ENCODE assay signal across 1 cellular context in the genomic region with DNA sequence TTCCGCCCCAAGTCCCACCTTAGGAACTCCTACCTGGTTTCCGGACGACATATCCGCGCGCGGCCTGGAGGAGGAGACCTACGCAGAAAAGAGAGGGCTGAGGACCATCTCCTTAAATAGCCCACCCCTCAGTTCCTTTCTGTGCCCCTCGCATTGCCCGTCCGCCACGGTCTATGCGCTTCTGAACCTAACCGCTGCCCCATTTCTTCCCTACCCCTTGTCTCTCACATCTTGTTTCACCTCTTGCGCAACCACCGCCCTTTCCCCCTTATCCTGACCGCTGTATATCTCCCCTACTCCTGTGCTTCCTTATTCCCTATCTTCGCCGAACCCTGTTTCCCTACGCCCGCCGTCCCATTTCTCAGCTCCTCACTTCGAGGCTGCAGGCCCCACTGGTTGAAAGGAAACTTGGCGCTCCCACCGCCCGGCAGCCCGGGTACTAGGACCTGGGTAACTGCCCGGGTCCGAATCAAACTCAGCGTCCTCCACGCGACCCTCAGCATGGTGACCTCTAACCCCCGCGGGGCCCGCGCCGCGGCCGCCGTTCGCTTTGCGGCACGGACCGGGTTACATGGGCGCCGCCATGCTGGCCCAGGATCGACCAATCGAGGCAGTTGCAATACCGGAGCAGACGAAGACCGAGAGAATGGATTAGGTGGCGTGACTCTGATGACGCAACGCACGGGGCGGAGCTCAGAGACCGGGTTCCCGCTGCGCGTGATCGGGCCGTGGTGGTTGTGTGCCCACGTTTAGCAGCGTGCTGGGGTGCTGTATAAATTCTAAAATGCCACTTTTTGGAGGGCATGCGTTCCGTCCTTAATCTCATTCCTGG.
TF ChIP-seq lines count a peak whose summit lies in the region.

Gene MRPS15, minus strand, starts transcription at position 612 of the 832 bp plus-strand sequence. Its CDS starts 109 bp downstream, at position 503.

TF ChIP-seq in HepG2, 621 proteins besides CTCF, POLR2A, EP300 and RAD21 (continued from another document and continues in another):
- TF ChIP-seq ZSCAN29 (CRISPR knock-in tag; conservative IDR thresholded peaks at IDR 0.05) (no peak), ZBTB7A (CRISPR knock-in tag; IDR thresholded peaks at IDR 0.05) (peak; percentile 82; the same call in 1 of the 2 replicates), ATRX (CRISPR knock-in tag; IDR thresholded peaks at IDR 0.05; ENCODE audit: borderline replicate concordance) (no peak; the same call in 1 of the 2 replicates), GATAD1 (CRISPR knock-in tag; IDR thresholded peaks at IDR 0.05) (peak; percentile 97), MYPOP (CRISPR knock-in tag; IDR thresholded peaks at IDR 0.05) (no peak), SP1 (IDR thresholded peaks at IDR 0.05) (no peak), SP1 (CRISPR knock-in tag; IDR thresholded peaks at IDR 0.05) (peak; percentile 92), RBFOX2 (IDR thresholded peaks at IDR 0.05; ENCODE audit: low read depth, low read length) (peak; percentile 89), MTF2 (CRISPR knock-in tag; IDR thresholded peaks at IDR 0.05; ENCODE audit: borderline replicate concordance) (no peak), HNRNPL (IDR thresholded peaks at IDR 0.05; ENCODE audit: low read depth, low read length) (peak; percentile 74), LCORL (IDR thresholded peaks at IDR 0.05) (no peak), LCORL (CRISPR knock-in tag; IDR thresholded peaks at IDR 0.05) (peak; percentile 84), SRSF9 (IDR thresholded peaks at IDR 0.05; ENCODE audit: borderline replicate concordance, insufficient read depth, low read depth, low read length, poor library complexity, severe bottlenecking) (no peak), MBD4 (IDR thresholded peaks at IDR 0.05; ENCODE audit: borderline replicate concordance, low read length) (no peak), PTBP1 (IDR thresholded peaks at IDR 0.05; ENCODE audit: low read depth, low read length, poor library complexity, severe bottlenecking) (peak; percentile 52), ZNF282 (IDR thresholded peaks at IDR 0.05; ENCODE audit: partially characterized antibody) (no peak), SNRNP70 (IDR thresholded peaks at IDR 0.05; ENCODE audit: low read depth, low read length) (no peak), ZBED4 (CRISPR knock-in tag; IDR thresholded peaks at IDR 0.05; ENCODE audit: borderline replicate concordance) (peak; percentile 91), ZNF572 (CRISPR knock-in tag; IDR thresholded peaks at IDR 0.05) (no peak), ZUFSP (CRISPR knock-in tag; IDR thresholded peaks at IDR 0.05; ENCODE audit: borderline replicate concordance) (no peak), SMARCC2 (IDR thresholded peaks at IDR 0.05) (no peak), HOXA9 (CRISPR knock-in tag; IDR thresholded peaks at IDR 0.05; ENCODE audit: borderline replicate concordance) (peak; percentile 89; the same call in 1 of the 2 replicates), ZBTB3 (CRISPR knock-in tag; IDR thresholded peaks at IDR 0.05; ENCODE audit: borderline replicate concordance, low read depth) (no peak), ZNF121 (CRISPR knock-in tag; IDR thresholded peaks at IDR 0.05) (0 out of 2 replicates have a peak, but pooled peaks have one; percentile 11), ZNF329 (CRISPR knock-in tag; IDR thresholded peaks at IDR 0.05; ENCODE audit: low read depth) (no peak; the same call in 1 of the 2 replicates), SNAPC2 (CRISPR knock-in tag; IDR thresholded peaks at IDR 0.05) (0 out of 2 replicates have a peak, but pooled peaks have one; percentile 51), ZFP90 (CRISPR knock-in tag; IDR thresholded peaks at IDR 0.05; ENCODE audit: borderline replicate concordance) (no peak; the same call in 1 of the 2 replicates), ZFY (CRISPR knock-in tag; IDR thresholded peaks at IDR 0.05) (peak; percentile 97), ATM (IDR thresholded peaks at IDR 0.05; ENCODE audit: borderline replicate concordance) (no peak)
- TF ChIP-seq, protein P1, sequence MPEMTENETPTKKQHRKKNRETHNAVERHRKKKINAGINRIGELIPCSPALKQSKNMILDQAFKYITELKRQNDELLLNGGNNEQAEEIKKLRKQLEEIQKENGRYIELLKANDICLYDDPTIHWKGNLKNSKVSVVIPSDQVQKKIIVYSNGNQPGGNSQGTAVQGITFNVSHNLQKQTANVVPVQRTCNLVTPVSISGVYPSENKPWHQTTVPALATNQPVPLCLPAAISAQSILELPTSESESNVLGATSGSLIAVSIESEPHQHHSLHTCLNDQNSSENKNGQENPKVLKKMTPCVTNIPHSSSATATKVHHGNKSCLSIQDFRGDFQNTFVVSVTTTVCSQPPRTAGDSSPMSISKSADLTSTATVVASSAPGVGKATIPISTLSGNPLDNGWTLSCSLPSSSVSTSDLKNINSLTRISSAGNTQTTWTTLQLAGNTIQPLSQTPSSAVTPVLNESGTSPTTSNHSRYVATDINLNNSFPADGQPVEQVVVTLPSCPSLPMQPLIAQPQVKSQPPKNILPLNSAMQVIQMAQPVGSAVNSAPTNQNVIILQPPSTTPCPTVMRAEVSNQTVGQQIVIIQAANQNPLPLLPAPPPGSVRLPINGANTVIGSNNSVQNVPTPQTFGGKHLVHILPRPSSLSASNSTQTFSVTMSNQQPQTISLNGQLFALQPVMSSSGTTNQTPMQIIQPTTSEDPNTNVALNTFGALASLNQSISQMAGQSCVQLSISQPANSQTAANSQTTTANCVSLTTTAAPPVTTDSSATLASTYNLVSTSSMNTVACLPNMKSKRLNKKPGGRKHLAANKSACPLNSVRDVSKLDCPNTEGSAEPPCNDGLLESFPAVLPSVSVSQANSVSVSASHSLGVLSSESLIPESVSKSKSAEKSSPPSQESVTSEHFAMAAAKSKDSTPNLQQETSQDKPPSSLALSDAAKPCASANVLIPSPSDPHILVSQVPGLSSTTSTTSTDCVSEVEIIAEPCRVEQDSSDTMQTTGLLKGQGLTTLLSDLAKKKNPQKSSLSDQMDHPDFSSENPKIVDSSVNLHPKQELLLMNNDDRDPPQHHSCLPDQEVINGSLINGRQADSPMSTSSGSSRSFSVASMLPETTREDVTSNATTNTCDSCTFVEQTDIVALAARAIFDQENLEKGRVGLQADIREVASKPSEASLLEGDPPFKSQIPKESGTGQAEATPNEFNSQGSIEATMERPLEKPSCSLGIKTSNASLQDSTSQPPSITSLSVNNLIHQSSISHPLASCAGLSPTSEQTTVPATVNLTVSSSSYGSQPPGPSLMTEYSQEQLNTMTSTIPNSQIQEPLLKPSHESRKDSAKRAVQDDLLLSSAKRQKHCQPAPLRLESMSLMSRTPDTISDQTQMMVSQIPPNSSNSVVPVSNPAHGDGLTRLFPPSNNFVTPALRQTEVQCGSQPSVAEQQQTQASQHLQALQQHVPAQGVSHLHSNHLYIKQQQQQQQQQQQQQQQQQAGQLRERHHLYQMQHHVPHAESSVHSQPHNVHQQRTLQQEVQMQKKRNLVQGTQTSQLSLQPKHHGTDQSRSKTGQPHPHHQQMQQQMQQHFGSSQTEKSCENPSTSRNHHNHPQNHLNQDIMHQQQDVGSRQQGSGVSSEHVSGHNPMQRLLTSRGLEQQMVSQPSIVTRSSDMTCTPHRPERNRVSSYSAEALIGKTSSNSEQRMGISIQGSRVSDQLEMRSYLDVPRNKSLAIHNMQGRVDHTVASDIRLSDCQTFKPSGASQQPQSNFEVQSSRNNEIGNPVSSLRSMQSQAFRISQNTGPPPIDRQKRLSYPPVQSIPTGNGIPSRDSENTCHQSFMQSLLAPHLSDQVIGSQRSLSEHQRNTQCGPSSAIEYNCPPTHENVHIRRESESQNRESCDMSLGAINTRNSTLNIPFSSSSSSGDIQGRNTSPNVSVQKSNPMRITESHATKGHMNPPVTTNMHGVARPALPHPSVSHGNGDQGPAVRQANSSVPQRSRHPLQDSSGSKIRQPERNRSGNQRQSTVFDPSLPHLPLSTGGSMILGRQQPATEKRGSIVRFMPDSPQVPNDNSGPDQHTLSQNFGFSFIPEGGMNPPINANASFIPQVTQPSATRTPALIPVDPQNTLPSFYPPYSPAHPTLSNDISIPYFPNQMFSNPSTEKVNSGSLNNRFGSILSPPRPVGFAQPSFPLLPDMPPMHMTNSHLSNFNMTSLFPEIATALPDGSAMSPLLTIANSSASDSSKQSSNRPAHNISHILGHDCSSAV (CRISPR knock-in tag; IDR thresholded peaks at IDR 0.05; ENCODE audit: borderline replicate concordance): peak; percentile 78; the same call in 1 of the 2 replicates
- TF ChIP-seq, protein P2, sequence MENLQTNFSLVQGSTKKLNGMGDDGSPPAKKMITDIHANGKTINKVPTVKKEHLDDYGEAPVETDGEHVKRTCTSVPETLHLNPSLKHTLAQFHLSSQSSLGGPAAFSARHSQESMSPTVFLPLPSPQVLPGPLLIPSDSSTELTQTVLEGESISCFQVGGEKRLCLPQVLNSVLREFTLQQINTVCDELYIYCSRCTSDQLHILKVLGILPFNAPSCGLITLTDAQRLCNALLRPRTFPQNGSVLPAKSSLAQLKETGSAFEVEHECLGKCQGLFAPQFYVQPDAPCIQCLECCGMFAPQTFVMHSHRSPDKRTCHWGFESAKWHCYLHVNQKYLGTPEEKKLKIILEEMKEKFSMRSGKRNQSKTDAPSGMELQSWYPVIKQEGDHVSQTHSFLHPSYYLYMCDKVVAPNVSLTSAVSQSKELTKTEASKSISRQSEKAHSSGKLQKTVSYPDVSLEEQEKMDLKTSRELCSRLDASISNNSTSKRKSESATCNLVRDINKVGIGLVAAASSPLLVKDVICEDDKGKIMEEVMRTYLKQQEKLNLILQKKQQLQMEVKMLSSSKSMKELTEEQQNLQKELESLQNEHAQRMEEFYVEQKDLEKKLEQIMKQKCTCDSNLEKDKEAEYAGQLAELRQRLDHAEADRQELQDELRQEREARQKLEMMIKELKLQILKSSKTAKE (CRISPR knock-in tag; IDR thresholded peaks at IDR 0.05; ENCODE audit: borderline replicate concordance): peak; percentile 45; the same call in 1 of the 2 replicates
- TF ChIP-seq, protein P3, sequence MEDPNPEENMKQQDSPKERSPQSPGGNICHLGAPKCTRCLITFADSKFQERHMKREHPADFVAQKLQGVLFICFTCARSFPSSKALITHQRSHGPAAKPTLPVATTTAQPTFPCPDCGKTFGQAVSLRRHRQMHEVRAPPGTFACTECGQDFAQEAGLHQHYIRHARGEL (CRISPR knock-in tag; IDR thresholded peaks at IDR 0.05): no peak
